1 cellular context compared by ENCODE assay signal in the genomic region with DNA sequence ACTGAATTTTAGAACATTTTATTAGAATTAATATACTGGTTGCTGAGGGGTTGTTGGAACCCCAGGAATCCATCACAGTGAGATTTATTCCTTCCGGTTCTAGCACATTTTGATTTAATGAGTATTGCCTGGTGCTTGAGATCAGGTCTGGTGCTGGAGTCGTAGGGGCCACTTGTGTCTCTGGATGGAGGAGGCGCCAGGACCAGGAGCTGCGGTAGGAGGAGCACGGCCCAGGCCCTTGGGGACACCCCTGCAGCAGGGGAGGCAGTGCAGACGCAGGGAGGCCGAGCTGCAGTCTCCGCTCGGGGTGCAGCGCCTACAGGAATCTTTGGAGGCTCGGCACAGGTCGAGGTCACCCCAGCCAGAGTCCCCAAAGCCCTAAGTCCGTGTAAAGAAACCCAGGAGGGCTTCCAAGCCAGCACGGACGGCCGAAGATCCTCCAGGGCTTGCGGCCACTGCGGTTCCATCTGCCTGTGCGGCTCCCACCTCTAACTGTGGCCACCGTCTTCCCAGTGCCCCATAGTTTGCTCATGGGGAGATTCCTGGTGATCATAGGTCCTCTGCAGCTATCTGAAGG.
TF ChIP-seq lines count a peak whose summit lies in the region.

No MANE protein-coding gene starts in this region.

TF ChIP-seq in SK-N-SH, 30 proteins besides CTCF, POLR2A, EP300 and RAD21:
- TF ChIP-seq, protein P1, sequence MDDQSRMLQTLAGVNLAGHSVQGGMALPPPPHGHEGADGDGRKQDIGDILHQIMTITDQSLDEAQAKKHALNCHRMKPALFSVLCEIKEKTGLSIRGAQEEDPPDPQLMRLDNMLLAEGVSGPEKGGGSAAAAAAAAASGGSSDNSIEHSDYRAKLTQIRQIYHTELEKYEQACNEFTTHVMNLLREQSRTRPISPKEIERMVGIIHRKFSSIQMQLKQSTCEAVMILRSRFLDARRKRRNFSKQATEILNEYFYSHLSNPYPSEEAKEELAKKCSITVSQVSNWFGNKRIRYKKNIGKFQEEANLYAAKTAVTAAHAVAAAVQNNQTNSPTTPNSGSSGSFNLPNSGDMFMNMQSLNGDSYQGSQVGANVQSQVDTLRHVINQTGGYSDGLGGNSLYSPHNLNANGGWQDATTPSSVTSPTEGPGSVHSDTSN (IDR thresholded peaks at IDR 0.05), result no peak
- TF ChIP-seq SMC3 (IDR thresholded peaks at IDR 0.05; ENCODE audit: low read depth, low read length) (no peak), GATA2 (CRISPR knock-in tag; IDR thresholded peaks at IDR 0.05) (no peak), MXI1 (IDR thresholded peaks at IDR 0.05; ENCODE audit: low read depth, low read length) (no peak), YY1 (IDR thresholded peaks at IDR 0.05; ENCODE audit: low read depth) (no peak), JUND (IDR thresholded peaks at IDR 0.05) (no peak), FOSL2 (IDR thresholded peaks at IDR 0.05; ENCODE audit: borderline replicate concordance, low read depth) (no peak), TCF12 (IDR thresholded peaks at IDR 0.05) (no peak), FOXJ3 (CRISPR knock-in tag; IDR thresholded peaks at IDR 0.05) (no peak), TAF1 (IDR thresholded peaks at IDR 0.05; ENCODE audit: borderline replicate concordance, low read depth, low read length) (no peak), ELF1 (IDR thresholded peaks at IDR 0.05) (no peak), NFIC (IDR thresholded peaks at IDR 0.05; ENCODE audit: borderline replicate concordance) (no peak), NRF1 (IDR thresholded peaks at IDR 0.05; ENCODE audit: low read depth, low read length) (no peak), RXRA (IDR thresholded peaks at IDR 0.05; ENCODE audit: borderline replicate concordance, low read depth) (no peak), TEAD4 (IDR thresholded peaks at IDR 0.05; ENCODE audit: borderline replicate concordance, insufficient read depth) (no peak), EZH2phosphoT487 (IDR thresholded peaks at IDR 0.05; ENCODE audit: borderline replicate concordance, low read depth) (no peak), FOXM1 (IDR thresholded peaks at IDR 0.05; ENCODE audit: low read depth) (no peak)
- TF ChIP-seq, protein P2, sequence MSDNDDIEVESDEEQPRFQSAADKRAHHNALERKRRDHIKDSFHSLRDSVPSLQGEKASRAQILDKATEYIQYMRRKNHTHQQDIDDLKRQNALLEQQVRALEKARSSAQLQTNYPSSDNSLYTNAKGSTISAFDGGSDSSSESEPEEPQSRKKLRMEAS (IDR thresholded peaks at IDR 0.05; ENCODE audit: low read depth), result no peak
- TF ChIP-seq, protein P3, sequence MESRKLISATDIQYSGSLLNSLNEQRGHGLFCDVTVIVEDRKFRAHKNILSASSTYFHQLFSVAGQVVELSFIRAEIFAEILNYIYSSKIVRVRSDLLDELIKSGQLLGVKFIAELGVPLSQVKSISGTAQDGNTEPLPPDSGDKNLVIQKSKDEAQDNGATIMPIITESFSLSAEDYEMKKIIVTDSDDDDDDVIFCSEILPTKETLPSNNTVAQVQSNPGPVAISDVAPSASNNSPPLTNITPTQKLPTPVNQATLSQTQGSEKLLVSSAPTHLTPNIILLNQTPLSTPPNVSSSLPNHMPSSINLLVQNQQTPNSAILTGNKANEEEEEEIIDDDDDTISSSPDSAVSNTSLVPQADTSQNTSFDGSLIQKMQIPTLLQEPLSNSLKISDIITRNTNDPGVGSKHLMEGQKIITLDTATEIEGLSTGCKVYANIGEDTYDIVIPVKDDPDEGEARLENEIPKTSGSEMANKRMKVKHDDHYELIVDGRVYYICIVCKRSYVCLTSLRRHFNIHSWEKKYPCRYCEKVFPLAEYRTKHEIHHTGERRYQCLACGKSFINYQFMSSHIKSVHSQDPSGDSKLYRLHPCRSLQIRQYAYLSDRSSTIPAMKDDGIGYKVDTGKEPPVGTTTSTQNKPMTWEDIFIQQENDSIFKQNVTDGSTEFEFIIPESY (IDR thresholded peaks at IDR 0.05; ENCODE audit: borderline replicate concordance, low read depth), result no peak
- TF ChIP-seq, protein P4, sequence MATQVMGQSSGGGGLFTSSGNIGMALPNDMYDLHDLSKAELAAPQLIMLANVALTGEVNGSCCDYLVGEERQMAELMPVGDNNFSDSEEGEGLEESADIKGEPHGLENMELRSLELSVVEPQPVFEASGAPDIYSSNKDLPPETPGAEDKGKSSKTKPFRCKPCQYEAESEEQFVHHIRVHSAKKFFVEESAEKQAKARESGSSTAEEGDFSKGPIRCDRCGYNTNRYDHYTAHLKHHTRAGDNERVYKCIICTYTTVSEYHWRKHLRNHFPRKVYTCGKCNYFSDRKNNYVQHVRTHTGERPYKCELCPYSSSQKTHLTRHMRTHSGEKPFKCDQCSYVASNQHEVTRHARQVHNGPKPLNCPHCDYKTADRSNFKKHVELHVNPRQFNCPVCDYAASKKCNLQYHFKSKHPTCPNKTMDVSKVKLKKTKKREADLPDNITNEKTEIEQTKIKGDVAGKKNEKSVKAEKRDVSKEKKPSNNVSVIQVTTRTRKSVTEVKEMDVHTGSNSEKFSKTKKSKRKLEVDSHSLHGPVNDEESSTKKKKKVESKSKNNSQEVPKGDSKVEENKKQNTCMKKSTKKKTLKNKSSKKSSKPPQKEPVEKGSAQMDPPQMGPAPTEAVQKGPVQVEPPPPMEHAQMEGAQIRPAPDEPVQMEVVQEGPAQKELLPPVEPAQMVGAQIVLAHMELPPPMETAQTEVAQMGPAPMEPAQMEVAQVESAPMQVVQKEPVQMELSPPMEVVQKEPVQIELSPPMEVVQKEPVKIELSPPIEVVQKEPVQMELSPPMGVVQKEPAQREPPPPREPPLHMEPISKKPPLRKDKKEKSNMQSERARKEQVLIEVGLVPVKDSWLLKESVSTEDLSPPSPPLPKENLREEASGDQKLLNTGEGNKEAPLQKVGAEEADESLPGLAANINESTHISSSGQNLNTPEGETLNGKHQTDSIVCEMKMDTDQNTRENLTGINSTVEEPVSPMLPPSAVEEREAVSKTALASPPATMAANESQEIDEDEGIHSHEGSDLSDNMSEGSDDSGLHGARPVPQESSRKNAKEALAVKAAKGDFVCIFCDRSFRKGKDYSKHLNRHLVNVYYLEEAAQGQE (IDR thresholded peaks at IDR 0.05; ENCODE audit: low read depth, low read length), result no peak
